8 cellular contexts compared by ENCODE assay signal in the genomic region with DNA sequence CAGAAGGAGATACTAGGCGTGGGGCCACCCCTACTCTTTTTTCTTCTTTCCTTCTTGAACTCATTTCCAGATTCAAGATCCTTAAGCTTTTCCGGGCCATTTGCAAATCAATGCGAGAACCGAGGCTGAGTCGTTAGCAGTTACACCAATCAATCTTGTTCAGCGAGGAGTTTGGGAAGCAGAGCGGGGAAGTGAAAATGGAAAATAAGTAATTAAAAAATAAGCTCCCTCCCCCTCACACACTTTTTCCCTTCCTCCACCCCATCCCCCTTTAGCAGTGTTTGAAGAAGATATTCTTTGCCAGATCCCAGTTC. TPM values are rescaled to one million over a fixed set of nuclear protein-coding genes. Genes with fewer than 3 reads are reported as not detected.
A peak's percentile ranks its signal among the peaks of the same experiment; 100 is the strongest.
DNase-seq lines count a peak whose midpoint lies in the region; ATAC-seq and TF ChIP-seq lines count a peak whose summit lies in the region.

No MANE protein-coding gene starts in this region.

- H3K9me3 ChIP-seq in adipocyte (ENCODE audit: control insufficient read depth, low read length) (no peaks in the 10 kb centered on the region), thyroid gland (no peaks in the 10 kb centered on the region)

- 1 to 2% methylated on average over 7 of the region's 7 CpGs for WGBS in thyroid gland, 2 donors

- peak overlapping the region; percentile 84 to 94 (median 88) for H3K27ac ChIP-seq in thyroid gland

- no peak for TF ChIP-seq CTCF in kidney epithelial cell (IDR thresholded peaks at IDR 0.05; ENCODE audit: insufficient read depth, low read length, poor library complexity, severe bottlenecking)
- no peak for TF ChIP-seq CTCF in thyroid gland (IDR thresholded peaks at IDR 0.05)

- H3K4me1 ChIP-seq in adipocyte (ENCODE audit: control insufficient read depth, insufficient read depth, low read length), result peaks cover 23% of the 10 kb centered on the region
- peaks cover 0 to 6% of the 10 kb centered on the region in 2 donors for H3K4me1 ChIP-seq in thyroid gland

- TF ChIP-seq POLR2A in thyroid gland (IDR thresholded peaks at IDR 0.05) (no peak), erythroblast (IDR thresholded peaks at IDR 0.05; ENCODE audit: low read length) (no peak)

- ATAC-seq in GM19395 (IDR thresholded peaks at IDR 0.05; ENCODE audit: unreplicated experiment), result no peak

- peak; percentile 76 for DNase-seq in NCI-H82 treated with DMSO at 0.1 percent for 48 hours (lab: John Stamatoyannopoulos, UW; ENCODE audit: unreplicated experiment)
- DNase-seq in NCI-H82 (lab: John Stamatoyannopoulos, UW), result no peak
- DNase-seq in adipocyte (ENCODE audit: low read depth), result no peak
- DNase-seq in kidney epithelial cell (ENCODE audit: low read depth), result no peak
- no peak for DNase-seq in thyroid gland
- DNase-seq in erythroblast (lab: John Stamatoyannopoulos, UW), result no peak
- DNase-seq in HuH-7.5 (ENCODE audit: low spot score), result no peak

- H3K27me3 ChIP-seq in adipocyte (replicated peaks; ENCODE audit: control insufficient read depth, insufficient read depth, low read length) (no peaks in the 10 kb centered on the region), kidney epithelial cell (ENCODE audit: control insufficient read depth, insufficient read depth, low read length) (no peaks in the 10 kb centered on the region), thyroid gland (no peaks in the 10 kb centered on the region)

- H3K4me3 ChIP-seq in adipocyte (ENCODE audit: low read length), result peak overlapping the region; percentile 99
- peak overlapping the region; percentile 76 for H3K4me3 ChIP-seq in kidney epithelial cell (ENCODE audit: low read depth, low read length)
- H3K4me3 ChIP-seq in thyroid gland (replicated peaks in 1 of 3), result peak overlapping the region; percentile 37 to 64 (median 49)

- H3K36me3 ChIP-seq in adipocyte (ENCODE audit: control insufficient read depth, insufficient read depth, low read length, severe bottlenecking) (no peaks in the 10 kb centered on the region), kidney epithelial cell (ENCODE audit: control insufficient read depth, insufficient read depth, low read length) (no peaks in the 10 kb centered on the region), thyroid gland (no peaks in the 10 kb centered on the region)

- intact Hi-C loops in thyroid gland (cut with DNase I), result no loop called here

- peak overlapping the region; percentile 100 for H3K9ac ChIP-seq in adipocyte (ENCODE audit: low read length)

RNA-seq across cellular contexts. Expression of a gene that starts 1.7 kb away (rescaled TPM):
- total RNA-seq in kidney epithelial cell (4.0 and 4.9 TPM in 2 replicates), thyroid gland (10 to 100 TPM in 2 of 4 donors, 1 to 10 TPM in 2; 4.1 to 12.4 (median 10.2) TPM)

Comparison
In these comparisons a context has a peak if more than half of its experiments do, and no peak if none do; other contexts are left out.
1. H3K4me3 ChIP-seq: peak in every context shown above with its lines; median percentile 99 in adipocyte; 76 in kidney epithelial cell; 49 in thyroid gland.